Comparison of ENCODE assay signal across 26 cellular contexts in genomic region chr7:152872061-152872744, GRCh38.
"Had no signal": no experiment of that assay in that cellular context is flagged by ENCODE, and none has a peak within 500 bp of the region (broad histone marks: within the 10 kb centered on the region; RNA-seq: fewer than 3 reads in every experiment).

No MANE protein-coding gene starts in this region.

- DNase-seq: activated B cell treated with CpG ODN at 0.5 μM for 24 hours; activated CD8-positive, alpha-beta T cell treated with anti-CD3 and anti-CD28 coated beads, Interleukin-2, amount 10 ng/mL, durations not matched to agents 7 days and 5 days; activated naive CD4-positive, alpha-beta T cell treated with Interleukin-2 at 50 U/mL for 16 hours; activated T-cell treated with anti-CD3 and anti-CD28 coated beads, Interleukin-2, amount 50 U/mL, for 4 hours; anterior cingulate cortex; effector CD8-positive, alpha-beta T cell; left ventricle myocardium superior; ovary; stimulated activated CD4-positive, alpha-beta T cell treated with anti-CD3 and anti-CD28 coated beads, Interleukin-12 subunit alpha, Interleukin-12 subunit beta, amount 100 ng/mL, for 4 hours; stimulated activated CD4-positive, alpha-beta T cell treated with anti-CD3 and anti-CD28 coated beads, Interleukin-4, amount 100 ng/mL, for 1 hour; stimulated activated naive CD4-positive, alpha-beta T cell; T-cell; testis; transverse colon had no signal

- H3K4me1 ChIP-seq: transverse colon had no signal

- H3K9me3 Mint-ChIP-seq: activated T-helper 2 cell treated with anti-CD3 and anti-CD28 coated beads, Interferon-gamma antibody, Interleukin-2, Interleukin-4, amounts not matched to agents 10 μg/mL and 5 μg/mL and 100 μg/mL, durations not matched to agents 14 hours and 24 hours and 36 hours had no signal

- H3K9me3 ChIP-seq: neutrophil, ovary, testis, transverse colon had no signal

- H3K27ac Mint-ChIP-seq: activated B cell treated with CpG ODN at 0.5 μM for 24 hours; activated CD8-positive, alpha-beta T cell treated with anti-CD3 and anti-CD28 coated beads, Interleukin-2, amount 10 ng/mL, durations not matched to agents 7 days and 5 days; activated naive CD8-positive, alpha-beta T cell; activated T-helper 2 cell treated with anti-CD3 and anti-CD28 coated beads, Interferon-gamma antibody, Interleukin-2, Interleukin-4, amounts not matched to agents 10 μg/mL and 5 μg/mL and 100 μg/mL, durations not matched to agents 14 hours and 24 hours and 36 hours; nephron; T-cell had no signal

- H3K4me3 ChIP-seq: ovary, skin epidermis, testis, transverse colon had no signal

- FAIRE-seq: bronchial epithelial cell, colon, frontal cortex, islet of Langerhans, urothelium cell line had no signal

- ATAC-seq: activated CD8-positive, alpha-beta T cell treated with anti-CD3 and anti-CD28 coated beads, Interleukin-2, amount 10 ng/mL, durations not matched to agents 7 days and 5 days; activated T-cell treated with anti-CD3 and anti-CD28 coated beads, Interleukin-2, amount 50 U/mL, for 4 hours; left ventricle myocardium superior; sciatic nerve; T-cell had no signal

- H3K4me3 Mint-ChIP-seq: activated B cell treated with CpG ODN at 0.5 μM for 24 hours; activated CD8-positive, alpha-beta T cell treated with anti-CD3 and anti-CD28 coated beads, Interleukin-2, amount 10 ng/mL, durations not matched to agents 7 days and 5 days; activated naive CD8-positive, alpha-beta T cell; activated T-cell treated with anti-CD3 and anti-CD28 coated beads, Interleukin-2, amount 50 U/mL, for 4 hours; nephron; T-cell had no signal

- H3K4me1 Mint-ChIP-seq: activated B cell treated with CpG ODN at 0.5 μM for 24 hours, nephron, T-cell had no signal

- H3K27me3 Mint-ChIP-seq: activated B cell treated with CpG ODN at 0.5 μM for 24 hours; activated naive CD8-positive, alpha-beta T cell; progenitor cell of endocrine pancreas; T-cell had no signal

- H3K27me3 ChIP-seq: neutrophil, ovary, testis, transverse colon had no signal

- H3K27ac ChIP-seq: neutrophil, ovary, skin epidermis, testis, transverse colon had no signal

- H3K36me3 ChIP-seq: neutrophil, ovary, transverse colon had no signal
